In genomic region chr7:17007841-17008240, GRCh38 we compare ENCODE assay signal across 17 cellular contexts.
DNase-seq lines count a peak whose midpoint lies in the region; ATAC-seq, FAIRE-seq and TF ChIP-seq lines count a peak whose summit lies in the region.
"Had no signal": no experiment of that assay in that cellular context is flagged by ENCODE, and none has a peak within 500 bp of the region (broad histone marks: within the 10 kb centered on the region; RNA-seq: fewer than 3 reads in every experiment).

No MANE protein-coding gene starts in this region.

- TF ChIP-seq RAD21 in A549 (conservative IDR thresholded peaks at IDR 0.05 in 1 of 2, IDR thresholded peaks at IDR 0.05 in 1 of 2), result no peak

- H3K4me2 ChIP-seq in A549 (no peak overlapping the region), smooth muscle cell (no peak overlapping the region)

- no peaks in the 10 kb centered on the region for H4K20me1 ChIP-seq in smooth muscle cell (ENCODE audit: low read depth)
- H4K20me1 ChIP-seq: BLaER1 treated with 17β-estradiol and CSF1 and Interleukin-3, amounts not matched to agents 10 nM and 100 nM had no signal

- H2AFZ ChIP-seq in smooth muscle cell (ENCODE audit: low read depth), result no peak overlapping the region

- H3K27me3 Mint-ChIP-seq in T-helper 17 cell, result peaks cover 5% of the 10 kb centered on the region

- WGBS in A549 (ENCODE audit: missing lambda C conversion rate), result 92% methylated on average over 2 of the region's 2 CpGs
- 58% methylated on average over 2 of the region's 2 CpGs for WGBS in smooth muscle cell (ENCODE audit: low lambda C conversion rate)

- no peak for ATAC-seq in A549
- ATAC-seq in T-helper 17 cell, result no peak
- ATAC-seq: CD8-positive, alpha-beta T cell had no signal

- no peak overlapping the region for H3K9ac ChIP-seq in smooth muscle cell (ENCODE audit: low read depth)
- H3K9ac ChIP-seq: BLaER1 treated with 17β-estradiol and CSF1 and Interleukin-3, amounts not matched to agents 10 nM and 100 nM had no signal

- H3K4me3 ChIP-seq in A549 (no peak overlapping the region), smooth muscle cell (no peak overlapping the region)
- H3K4me3 ChIP-seq: BLaER1 treated with 17β-estradiol and CSF1 and Interleukin-3, amounts not matched to agents 10 nM and 100 nM; MG63; SJSA1 had no signal

- peaks cover 22% of the 10 kb centered on the region for H3K4me1 Mint-ChIP-seq in T-helper 17 cell

- CTCF ChIA-PET in A549 (lab: Yijun Ruan, JAX), result interaction anchor here (0.6 to 1.4 kb wide), 3 partner anchors 20 to 400 kb away, joined by 3 to 5 read pairs (median 4); no protein-coding TSS in a partner anchor

- TF ChIP-seq CTCF in A549 (IDR thresholded peaks at IDR 0.05), result no peak
- no peak for TF ChIP-seq CTCF in smooth muscle cell (IDR thresholded peaks at IDR 0.05; ENCODE audit: borderline replicate concordance, insufficient read depth, poor library complexity, severe bottlenecking)

- H3K36me3 ChIP-seq in smooth muscle cell (ENCODE audit: low read depth), result no peaks in the 10 kb centered on the region
- H3K36me3 ChIP-seq: BLaER1 treated with 17β-estradiol and CSF1 and Interleukin-3, amounts not matched to agents 10 nM and 100 nM; MG63; SJSA1 had no signal

- TF ChIP-seq POLR2A in A549 (IDR thresholded peaks at IDR 0.05; ENCODE audit: low read length), result no peak

- no peaks in the 10 kb centered on the region for H3K27me3 ChIP-seq in smooth muscle cell (ENCODE audit: low read depth)
- H3K27me3 ChIP-seq: BLaER1 treated with 17β-estradiol and CSF1 and Interleukin-3, amounts not matched to agents 10 nM and 100 nM; MG63; SJSA1 had no signal

- H3K27ac ChIP-seq in A549 (no peak overlapping the region), epithelial cell of prostate (no peak overlapping the region), smooth muscle cell (ENCODE audit: low read depth) (no peak overlapping the region)
- H3K27ac ChIP-seq: SJSA1 had no signal

- H3K36me3 Mint-ChIP-seq in T-helper 17 cell (ENCODE audit: low read depth), result peaks cover 2% of the 10 kb centered on the region
- H3K36me3 Mint-ChIP-seq: CD8-positive, alpha-beta T cell had no signal

- POLR2A ChIA-PET in A549 (lab: Yijun Ruan, JAX), result no interaction called here

- H3K9me3 ChIP-seq in A549 (no peaks in the 10 kb centered on the region), T-helper 17 cell (ENCODE audit: control insufficient read depth, low read length, poor library complexity, severe bottlenecking) (no peaks in the 10 kb centered on the region), smooth muscle cell (replicated peaks; ENCODE audit: low read depth) (no peaks in the 10 kb centered on the region)
- H3K9me3 ChIP-seq: SJSA1 had no signal

- no peak for DNase-seq in A549 (ENCODE audit: low read depth in 1 of 2, low spot score in 1 of 2)
- DNase-seq in HT1080 (ENCODE audit: low read depth), result peak; percentile 44
- DNase-seq in T-helper 17 cell, result no peak
- DNase-seq in epithelial cell of prostate (ENCODE audit: low read depth, low spot score), result peak; percentile 37
- no peak for DNase-seq in smooth muscle cell (lab: John Stamatoyannopoulos, UW; ENCODE audit: unreplicated experiment)
- no peak for DNase-seq in NCI-H2196 treated with DMSO at 0.1 percent for 48 hours (lab: John Stamatoyannopoulos, UW; ENCODE audit: unreplicated experiment)
- no peak for DNase-seq in GM19238 (ENCODE audit: insufficient read length, low spot score)
- DNase-seq in cerebellum (ENCODE audit: low spot score), result no peak
- DNase-seq: CD8-positive, alpha-beta T cell; MG63; NCI-H1092 treated with DMSO at 0.1 percent for 48 hours; NCI-H2081; NCI-H2227 treated with DMSO at 0.1 percent for 48 hours; NCI-H524; NCI-H82 had no signal

- FAIRE-seq in A549 (lab: Jason Lieb, UNC), result no peak

- peaks cover 3% of the 10 kb centered on the region; the same call in 1 of the 3 replicates for H3K4me1 ChIP-seq in A549
- no peaks in the 10 kb centered on the region for H3K4me1 ChIP-seq in smooth muscle cell (ENCODE audit: low read depth)

- peak overlapping the region; percentile 94 for H3K27ac Mint-ChIP-seq in T-helper 17 cell
- H3K27ac Mint-ChIP-seq: CD8-positive, alpha-beta T cell had no signal

- H3K79me2 ChIP-seq in smooth muscle cell (ENCODE audit: low read depth), result no peaks in the 10 kb centered on the region

- no peak overlapping the region for H3K4me3 Mint-ChIP-seq in T-helper 17 cell
- H3K4me3 Mint-ChIP-seq: CD8-positive, alpha-beta T cell had no signal

- H3F3A ChIP-seq in smooth muscle cell (ENCODE audit: low read depth), result peaks cover 3% of the 10 kb centered on the region

- no peak for TF ChIP-seq EP300 in A549 (IDR thresholded peaks at IDR 0.05)

TF ChIP-seq in A549, 52 proteins besides CTCF, POLR2A, EP300 and RAD21:
- no peak for TF ChIP-seq KDM1A (IDR thresholded peaks at IDR 0.05; ENCODE audit: low read depth)
- peak; percentile 51 for TF ChIP-seq MAFK (IDR thresholded peaks at IDR 0.05; ENCODE audit: partially characterized antibody)
TF ChIP-seq in A549: peak in this region for 1.

Comparison
In these comparisons a context has a peak if more than half of its experiments do, and no peak if none do; other contexts are left out.
1. DNase-seq: peak in HT1080 (single experiment) and epithelial cell of prostate (single experiment); none in A549 (0 of 2), T-helper 17 cell (0 of 3), smooth muscle cell (single experiment), NCI-H2196 treated with DMSO at 0.1 percent for 48 hours (single experiment), GM19238 (single experiment) and cerebellum (single experiment).